In the genomic region with DNA sequence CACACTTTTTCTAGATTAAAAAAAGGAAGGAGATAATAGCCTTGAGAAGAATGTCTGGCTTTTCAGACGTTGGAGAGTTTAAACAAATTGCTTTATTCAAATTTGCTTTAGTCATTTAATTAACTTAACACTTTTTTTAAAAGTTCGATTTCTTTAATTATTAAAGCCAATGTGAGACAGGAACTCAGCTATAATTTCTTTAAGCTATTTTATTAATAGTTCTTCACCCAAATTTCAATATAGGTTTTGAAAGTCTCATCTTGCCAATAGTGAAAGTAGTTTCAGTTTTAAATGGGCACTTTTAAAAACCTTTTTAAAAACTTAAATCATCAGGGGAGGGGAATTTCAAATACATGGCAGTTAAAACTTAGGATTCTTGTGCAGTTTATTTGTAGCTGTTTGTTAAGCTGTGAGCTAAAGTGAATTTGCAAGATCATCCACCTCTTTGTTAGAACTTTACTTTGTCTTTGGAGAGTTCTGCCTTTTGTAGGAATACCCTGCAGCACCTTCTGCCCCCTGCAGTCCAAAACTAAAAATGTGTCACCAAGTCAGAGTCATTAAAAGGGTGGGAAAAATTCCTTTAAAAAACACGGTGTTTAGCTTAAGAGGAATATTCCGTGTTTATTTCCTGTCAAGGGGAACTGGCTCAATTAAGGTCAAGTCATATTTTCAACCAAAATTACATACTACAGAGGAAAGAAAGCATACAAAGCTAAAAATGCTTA, we compare ENCODE assay signal across 2 cellular contexts.
A peak's percentile ranks its signal among the peaks of the same experiment; 100 is the strongest.
TF ChIP-seq lines count a peak whose summit lies in the region.

No MANE protein-coding gene starts in this region.

TF ChIP-seq in A549, 52 proteins besides CTCF, POLR2A, EP300 and RAD21 (continued from another document):
- TF ChIP-seq, protein P1, sequence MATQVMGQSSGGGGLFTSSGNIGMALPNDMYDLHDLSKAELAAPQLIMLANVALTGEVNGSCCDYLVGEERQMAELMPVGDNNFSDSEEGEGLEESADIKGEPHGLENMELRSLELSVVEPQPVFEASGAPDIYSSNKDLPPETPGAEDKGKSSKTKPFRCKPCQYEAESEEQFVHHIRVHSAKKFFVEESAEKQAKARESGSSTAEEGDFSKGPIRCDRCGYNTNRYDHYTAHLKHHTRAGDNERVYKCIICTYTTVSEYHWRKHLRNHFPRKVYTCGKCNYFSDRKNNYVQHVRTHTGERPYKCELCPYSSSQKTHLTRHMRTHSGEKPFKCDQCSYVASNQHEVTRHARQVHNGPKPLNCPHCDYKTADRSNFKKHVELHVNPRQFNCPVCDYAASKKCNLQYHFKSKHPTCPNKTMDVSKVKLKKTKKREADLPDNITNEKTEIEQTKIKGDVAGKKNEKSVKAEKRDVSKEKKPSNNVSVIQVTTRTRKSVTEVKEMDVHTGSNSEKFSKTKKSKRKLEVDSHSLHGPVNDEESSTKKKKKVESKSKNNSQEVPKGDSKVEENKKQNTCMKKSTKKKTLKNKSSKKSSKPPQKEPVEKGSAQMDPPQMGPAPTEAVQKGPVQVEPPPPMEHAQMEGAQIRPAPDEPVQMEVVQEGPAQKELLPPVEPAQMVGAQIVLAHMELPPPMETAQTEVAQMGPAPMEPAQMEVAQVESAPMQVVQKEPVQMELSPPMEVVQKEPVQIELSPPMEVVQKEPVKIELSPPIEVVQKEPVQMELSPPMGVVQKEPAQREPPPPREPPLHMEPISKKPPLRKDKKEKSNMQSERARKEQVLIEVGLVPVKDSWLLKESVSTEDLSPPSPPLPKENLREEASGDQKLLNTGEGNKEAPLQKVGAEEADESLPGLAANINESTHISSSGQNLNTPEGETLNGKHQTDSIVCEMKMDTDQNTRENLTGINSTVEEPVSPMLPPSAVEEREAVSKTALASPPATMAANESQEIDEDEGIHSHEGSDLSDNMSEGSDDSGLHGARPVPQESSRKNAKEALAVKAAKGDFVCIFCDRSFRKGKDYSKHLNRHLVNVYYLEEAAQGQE (IDR thresholded peaks at IDR 0.05), result no peak
- TF ChIP-seq CEBPB (IDR thresholded peaks at IDR 0.05) (no peak), HDAC2 (IDR thresholded peaks at IDR 0.05) (no peak), FOSL2 (IDR thresholded peaks at IDR 0.05) (no peak), FOSL2 (CRISPR knock-in tag; IDR thresholded peaks at IDR 0.05) (0 out of 2 replicates have a peak, but pooled peaks have one; percentile 13), EHMT2 (IDR thresholded peaks at IDR 0.05; ENCODE audit: low read depth) (no peak), CHD2 (IDR thresholded peaks at IDR 0.05; ENCODE audit: low read length, partially characterized antibody) (no peak), CHD4 (IDR thresholded peaks at IDR 0.05; ENCODE audit: borderline replicate concordance) (no peak), RNF2 (IDR thresholded peaks at IDR 0.05; ENCODE audit: borderline replicate concordance, low read depth) (no peak), JUN (IDR thresholded peaks at IDR 0.05) (0 out of 5 replicates have a peak, but pooled peaks of 1 of the 2 experiments have one; percentile 11), ZSCAN20 (CRISPR knock-in tag; IDR thresholded peaks at IDR 0.05) (no peak), HOXB13 (CRISPR knock-in tag; IDR thresholded peaks at IDR 0.05; ENCODE audit: low read depth) (no peak), EHF (CRISPR knock-in tag; IDR thresholded peaks at IDR 0.05) (0 out of 2 replicates have a peak, but pooled peaks have one; percentile 35), NFE2L2 (conservative IDR thresholded peaks at IDR 0.05; ENCODE audit: low read length) (no peak), HOXA7 (CRISPR knock-in tag; IDR thresholded peaks at IDR 0.05) (0 out of 2 replicates have a peak, but pooled peaks have one; percentile 25), FOSB (CRISPR knock-in tag; IDR thresholded peaks at IDR 0.05) (no peak), MAFK (IDR thresholded peaks at IDR 0.05; ENCODE audit: partially characterized antibody) (peak; percentile 86), TFCP2L1 (CRISPR knock-in tag; IDR thresholded peaks at IDR 0.05) (peak; percentile 41; the same call in 1 of the 2 replicates), CBX2 (IDR thresholded peaks at IDR 0.05; ENCODE audit: borderline replicate concordance, low read depth) (no peak), RCOR1 (IDR thresholded peaks at IDR 0.05; ENCODE audit: low read depth, low read length) (no peak)
- TF ChIP-seq, protein P2, sequence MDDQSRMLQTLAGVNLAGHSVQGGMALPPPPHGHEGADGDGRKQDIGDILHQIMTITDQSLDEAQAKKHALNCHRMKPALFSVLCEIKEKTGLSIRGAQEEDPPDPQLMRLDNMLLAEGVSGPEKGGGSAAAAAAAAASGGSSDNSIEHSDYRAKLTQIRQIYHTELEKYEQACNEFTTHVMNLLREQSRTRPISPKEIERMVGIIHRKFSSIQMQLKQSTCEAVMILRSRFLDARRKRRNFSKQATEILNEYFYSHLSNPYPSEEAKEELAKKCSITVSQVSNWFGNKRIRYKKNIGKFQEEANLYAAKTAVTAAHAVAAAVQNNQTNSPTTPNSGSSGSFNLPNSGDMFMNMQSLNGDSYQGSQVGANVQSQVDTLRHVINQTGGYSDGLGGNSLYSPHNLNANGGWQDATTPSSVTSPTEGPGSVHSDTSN (IDR thresholded peaks at IDR 0.05), result no peak
- TF ChIP-seq, protein P3, sequence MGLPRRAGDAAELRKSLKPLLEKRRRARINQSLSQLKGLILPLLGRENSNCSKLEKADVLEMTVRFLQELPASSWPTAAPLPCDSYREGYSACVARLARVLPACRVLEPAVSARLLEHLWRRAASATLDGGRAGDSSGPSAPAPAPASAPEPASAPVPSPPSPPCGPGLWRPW (IDR thresholded peaks at IDR 0.05), result no peak
- TF ChIP-seq, protein P4, sequence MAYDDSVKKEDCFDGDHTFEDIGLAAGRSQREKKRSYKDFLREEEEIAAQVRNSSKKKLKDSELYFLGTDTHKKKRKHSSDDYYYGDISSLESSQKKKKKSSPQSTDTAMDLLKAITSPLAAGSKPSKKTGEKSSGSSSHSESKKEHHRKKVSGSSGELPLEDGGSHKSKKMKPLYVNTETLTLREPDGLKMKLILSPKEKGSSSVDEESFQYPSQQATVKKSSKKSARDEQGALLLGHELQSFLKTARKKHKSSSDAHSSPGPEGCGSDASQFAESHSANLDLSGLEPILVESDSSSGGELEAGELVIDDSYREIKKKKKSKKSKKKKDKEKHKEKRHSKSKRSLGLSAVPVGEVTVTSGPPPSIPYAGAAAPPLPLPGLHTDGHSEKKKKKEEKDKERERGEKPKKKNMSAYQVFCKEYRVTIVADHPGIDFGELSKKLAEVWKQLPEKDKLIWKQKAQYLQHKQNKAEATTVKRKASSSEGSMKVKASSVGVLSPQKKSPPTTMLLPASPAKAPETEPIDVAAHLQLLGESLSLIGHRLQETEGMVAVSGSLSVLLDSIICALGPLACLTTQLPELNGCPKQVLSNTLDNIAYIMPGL (CRISPR knock-in tag; IDR thresholded peaks at IDR 0.05; ENCODE audit: borderline replicate concordance), result no peak

TF ChIP-seq in WTC11, 78 proteins besides CTCF, POLR2A, EP300 and RAD21 (continued from another document):
- TF ChIP-seq, protein P5, sequence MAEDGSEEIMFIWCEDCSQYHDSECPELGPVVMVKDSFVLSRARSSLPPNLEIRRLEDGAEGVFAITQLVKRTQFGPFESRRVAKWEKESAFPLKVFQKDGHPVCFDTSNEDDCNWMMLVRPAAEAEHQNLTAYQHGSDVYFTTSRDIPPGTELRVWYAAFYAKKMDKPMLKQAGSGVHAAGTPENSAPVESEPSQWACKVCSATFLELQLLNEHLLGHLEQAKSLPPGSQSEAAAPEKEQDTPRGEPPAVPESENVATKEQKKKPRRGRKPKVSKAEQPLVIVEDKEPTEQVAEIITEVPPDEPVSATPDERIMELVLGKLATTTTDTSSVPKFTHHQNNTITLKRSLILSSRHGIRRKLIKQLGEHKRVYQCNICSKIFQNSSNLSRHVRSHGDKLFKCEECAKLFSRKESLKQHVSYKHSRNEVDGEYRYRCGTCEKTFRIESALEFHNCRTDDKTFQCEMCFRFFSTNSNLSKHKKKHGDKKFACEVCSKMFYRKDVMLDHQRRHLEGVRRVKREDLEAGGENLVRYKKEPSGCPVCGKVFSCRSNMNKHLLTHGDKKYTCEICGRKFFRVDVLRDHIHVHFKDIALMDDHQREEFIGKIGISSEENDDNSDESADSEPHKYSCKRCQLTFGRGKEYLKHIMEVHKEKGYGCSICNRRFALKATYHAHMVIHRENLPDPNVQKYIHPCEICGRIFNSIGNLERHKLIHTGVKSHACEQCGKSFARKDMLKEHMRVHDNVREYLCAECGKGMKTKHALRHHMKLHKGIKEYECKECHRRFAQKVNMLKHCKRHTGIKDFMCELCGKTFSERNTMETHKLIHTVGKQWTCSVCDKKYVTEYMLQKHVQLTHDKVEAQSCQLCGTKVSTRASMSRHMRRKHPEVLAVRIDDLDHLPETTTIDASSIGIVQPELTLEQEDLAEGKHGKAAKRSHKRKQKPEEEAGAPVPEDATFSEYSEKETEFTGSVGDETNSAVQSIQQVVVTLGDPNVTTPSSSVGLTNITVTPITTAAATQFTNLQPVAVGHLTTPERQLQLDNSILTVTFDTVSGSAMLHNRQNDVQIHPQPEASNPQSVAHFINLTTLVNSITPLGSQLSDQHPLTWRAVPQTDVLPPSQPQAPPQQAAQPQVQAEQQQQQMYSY (CRISPR knock-in tag; IDR thresholded peaks at IDR 0.05), result no peak
- TF ChIP-seq, protein P6, sequence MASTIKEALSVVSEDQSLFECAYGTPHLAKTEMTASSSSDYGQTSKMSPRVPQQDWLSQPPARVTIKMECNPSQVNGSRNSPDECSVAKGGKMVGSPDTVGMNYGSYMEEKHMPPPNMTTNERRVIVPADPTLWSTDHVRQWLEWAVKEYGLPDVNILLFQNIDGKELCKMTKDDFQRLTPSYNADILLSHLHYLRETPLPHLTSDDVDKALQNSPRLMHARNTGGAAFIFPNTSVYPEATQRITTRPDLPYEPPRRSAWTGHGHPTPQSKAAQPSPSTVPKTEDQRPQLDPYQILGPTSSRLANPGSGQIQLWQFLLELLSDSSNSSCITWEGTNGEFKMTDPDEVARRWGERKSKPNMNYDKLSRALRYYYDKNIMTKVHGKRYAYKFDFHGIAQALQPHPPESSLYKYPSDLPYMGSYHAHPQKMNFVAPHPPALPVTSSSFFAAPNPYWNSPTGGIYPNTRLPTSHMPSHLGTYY (CRISPR knock-in tag; IDR thresholded peaks at IDR 0.05), result no peak
- TF ChIP-seq MYBL2 (CRISPR knock-in tag; IDR thresholded peaks at IDR 0.05) (no peak), ZNF232 (CRISPR knock-in tag; IDR thresholded peaks at IDR 0.05) (no peak), GRHL2 (CRISPR knock-in tag; IDR thresholded peaks at IDR 0.05; ENCODE audit: insufficient replicate concordance, severe bottlenecking) (no peak), HMGA2 (CRISPR knock-in tag; IDR thresholded peaks at IDR 0.05) (no peak), ZNF263 (CRISPR knock-in tag; IDR thresholded peaks at IDR 0.05; ENCODE audit: low read depth) (no peak), JAZF1 (CRISPR knock-in tag; IDR thresholded peaks at IDR 0.05) (no peak), NFYB (CRISPR knock-in tag; conservative IDR thresholded peaks at IDR 0.05; ENCODE audit: low read depth) (no peak), FOXJ3 (CRISPR knock-in tag; IDR thresholded peaks at IDR 0.05; ENCODE audit: borderline replicate concordance) (no peak), FOXK1 (CRISPR knock-in tag; IDR thresholded peaks at IDR 0.05) (no peak), ZNF671 (CRISPR knock-in tag; IDR thresholded peaks at IDR 0.05) (no peak)
- TF ChIP-seq, protein P7, sequence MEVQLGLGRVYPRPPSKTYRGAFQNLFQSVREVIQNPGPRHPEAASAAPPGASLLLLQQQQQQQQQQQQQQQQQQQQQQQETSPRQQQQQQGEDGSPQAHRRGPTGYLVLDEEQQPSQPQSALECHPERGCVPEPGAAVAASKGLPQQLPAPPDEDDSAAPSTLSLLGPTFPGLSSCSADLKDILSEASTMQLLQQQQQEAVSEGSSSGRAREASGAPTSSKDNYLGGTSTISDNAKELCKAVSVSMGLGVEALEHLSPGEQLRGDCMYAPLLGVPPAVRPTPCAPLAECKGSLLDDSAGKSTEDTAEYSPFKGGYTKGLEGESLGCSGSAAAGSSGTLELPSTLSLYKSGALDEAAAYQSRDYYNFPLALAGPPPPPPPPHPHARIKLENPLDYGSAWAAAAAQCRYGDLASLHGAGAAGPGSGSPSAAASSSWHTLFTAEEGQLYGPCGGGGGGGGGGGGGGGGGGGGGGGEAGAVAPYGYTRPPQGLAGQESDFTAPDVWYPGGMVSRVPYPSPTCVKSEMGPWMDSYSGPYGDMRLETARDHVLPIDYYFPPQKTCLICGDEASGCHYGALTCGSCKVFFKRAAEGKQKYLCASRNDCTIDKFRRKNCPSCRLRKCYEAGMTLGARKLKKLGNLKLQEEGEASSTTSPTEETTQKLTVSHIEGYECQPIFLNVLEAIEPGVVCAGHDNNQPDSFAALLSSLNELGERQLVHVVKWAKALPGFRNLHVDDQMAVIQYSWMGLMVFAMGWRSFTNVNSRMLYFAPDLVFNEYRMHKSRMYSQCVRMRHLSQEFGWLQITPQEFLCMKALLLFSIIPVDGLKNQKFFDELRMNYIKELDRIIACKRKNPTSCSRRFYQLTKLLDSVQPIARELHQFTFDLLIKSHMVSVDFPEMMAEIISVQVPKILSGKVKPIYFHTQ (CRISPR knock-in tag; IDR thresholded peaks at IDR 0.05), result no peak
- TF ChIP-seq, protein P8, sequence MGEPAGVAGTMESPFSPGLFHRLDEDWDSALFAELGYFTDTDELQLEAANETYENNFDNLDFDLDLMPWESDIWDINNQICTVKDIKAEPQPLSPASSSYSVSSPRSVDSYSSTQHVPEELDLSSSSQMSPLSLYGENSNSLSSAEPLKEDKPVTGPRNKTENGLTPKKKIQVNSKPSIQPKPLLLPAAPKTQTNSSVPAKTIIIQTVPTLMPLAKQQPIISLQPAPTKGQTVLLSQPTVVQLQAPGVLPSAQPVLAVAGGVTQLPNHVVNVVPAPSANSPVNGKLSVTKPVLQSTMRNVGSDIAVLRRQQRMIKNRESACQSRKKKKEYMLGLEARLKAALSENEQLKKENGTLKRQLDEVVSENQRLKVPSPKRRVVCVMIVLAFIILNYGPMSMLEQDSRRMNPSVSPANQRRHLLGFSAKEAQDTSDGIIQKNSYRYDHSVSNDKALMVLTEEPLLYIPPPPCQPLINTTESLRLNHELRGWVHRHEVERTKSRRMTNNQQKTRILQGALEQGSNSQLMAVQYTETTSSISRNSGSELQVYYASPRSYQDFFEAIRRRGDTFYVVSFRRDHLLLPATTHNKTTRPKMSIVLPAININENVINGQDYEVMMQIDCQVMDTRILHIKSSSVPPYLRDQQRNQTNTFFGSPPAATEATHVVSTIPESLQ (CRISPR knock-in tag; IDR thresholded peaks at IDR 0.05), result no peak
- TF ChIP-seq, protein P9, sequence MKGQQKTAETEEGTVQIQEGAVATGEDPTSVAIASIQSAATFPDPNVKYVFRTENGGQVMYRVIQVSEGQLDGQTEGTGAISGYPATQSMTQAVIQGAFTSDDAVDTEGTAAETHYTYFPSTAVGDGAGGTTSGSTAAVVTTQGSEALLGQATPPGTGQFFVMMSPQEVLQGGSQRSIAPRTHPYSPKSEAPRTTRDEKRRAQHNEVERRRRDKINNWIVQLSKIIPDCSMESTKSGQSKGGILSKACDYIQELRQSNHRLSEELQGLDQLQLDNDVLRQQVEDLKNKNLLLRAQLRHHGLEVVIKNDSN (CRISPR knock-in tag; IDR thresholded peaks at IDR 0.05), result no peak
